Comparison of ENCODE assay signal across 16 cellular contexts in the genomic region with DNA sequence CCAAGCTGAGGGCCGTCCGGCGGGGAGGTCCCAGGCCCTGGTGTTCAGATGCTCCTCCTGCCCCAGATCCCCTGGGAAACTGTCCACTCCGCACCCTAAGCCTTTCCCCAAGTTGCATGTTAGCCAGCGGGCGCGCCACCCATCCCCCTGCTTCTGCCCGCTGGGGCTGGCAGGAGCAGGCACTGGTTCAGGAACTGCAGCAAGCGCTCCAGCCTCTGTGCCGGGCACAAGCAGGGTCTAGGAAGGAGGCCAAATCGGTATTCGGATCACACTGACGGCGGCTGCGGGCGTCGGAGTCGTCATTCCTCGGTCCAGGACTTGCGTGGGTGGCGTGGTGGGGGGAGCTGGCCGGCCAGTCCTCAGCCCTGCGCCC. TPM values are rescaled to one million over a fixed set of nuclear protein-coding genes. Genes with fewer than 3 reads are reported as not detected.
DNase-seq lines count a peak whose midpoint lies in the region; ATAC-seq and TF ChIP-seq lines count a peak whose summit lies in the region.
"Had no signal": no experiment of that assay in that cellular context is flagged by ENCODE, and none has a peak within 500 bp of the region (broad histone marks: within the 10 kb centered on the region; RNA-seq: fewer than 3 reads in every experiment).

No MANE protein-coding gene starts in this region.

- no peaks in the 10 kb centered on the region for H3K27me3 ChIP-seq in CD4-positive, alpha-beta memory T cell (ENCODE audit: insufficient read depth, low read length)
- H3K27me3 ChIP-seq in spleen (replicated peaks in 1 of 7) = peaks cover 0 to 70% (median 36%) of the 10 kb centered on the region in 7 donors
- H3K27me3 ChIP-seq in prostate gland (replicated peaks; ENCODE audit: insufficient read depth) = no peaks in the 10 kb centered on the region

- H3K4me3 ChIP-seq in CD4-positive, alpha-beta memory T cell (ENCODE audit: low read length in 2 of 2) = peak overlapping the region in 1 of 2 donors; percentile 45
- peak overlapping the region in 5 of 8 donors; percentile 3 to 47 (median 20) for H3K4me3 ChIP-seq in spleen
- H3K4me3 ChIP-seq in prostate gland = no peak overlapping the region
- H3K4me3 ChIP-seq: K562, right lobe of liver had no signal

- no peaks in the 10 kb centered on the region for H3K36me3 ChIP-seq in CD4-positive, alpha-beta memory T cell (ENCODE audit: insufficient read depth, low read length)
- H3K36me3 ChIP-seq in spleen (no peaks in the 10 kb centered on the region), prostate gland (no peaks in the 10 kb centered on the region)
- H3K36me3 ChIP-seq: BE2C, breast epithelium, right lobe of liver had no signal

- no peaks in the 10 kb centered on the region for H3K36me3 Mint-ChIP-seq in CD4-positive, alpha-beta memory T cell

- no peak for TF ChIP-seq POLR2A in spleen (IDR thresholded peaks at IDR 0.05)
- TF ChIP-seq POLR2A in prostate gland (IDR thresholded peaks at IDR 0.05) = no peak

- H3K4me1 ChIP-seq in CD4-positive, alpha-beta memory T cell (ENCODE audit: insufficient read depth, low read length) = peaks cover 43% of the 10 kb centered on the region
- H3K4me1 ChIP-seq in spleen = peaks cover 0 to 39% (median 21%) of the 10 kb centered on the region in 6 donors
- H3K4me1 ChIP-seq in prostate gland (replicated peaks) = no peaks in the 10 kb centered on the region
- H3K4me1 ChIP-seq: BE2C, breast epithelium, right lobe of liver had no signal

- peak overlapping the region in 6 of 8 donors; percentile 12 to 54 (median 33) for H3K4me3 Mint-ChIP-seq in CD4-positive, alpha-beta memory T cell

- H3K4me1 Mint-ChIP-seq in CD4-positive, alpha-beta memory T cell = peaks cover 16 to 49% (median 28%) of the 10 kb centered on the region in 4 donors

- no peaks in the 10 kb centered on the region for H3K9me3 Mint-ChIP-seq in CD4-positive, alpha-beta memory T cell
- H3K9me3 Mint-ChIP-seq: activated CD4-positive, alpha-beta memory T cell treated with anti-CD3 and anti-CD28 coated beads, Interleukin-2, amount 10 ng/mL, durations not matched to agents 7 days and 5 days had no signal

- TF ChIP-seq CTCF in spleen (IDR thresholded peaks at IDR 0.05 in 8 of 11, conservative IDR thresholded peaks at IDR 0.05 in 3 of 11) = no peak
- no peak for TF ChIP-seq CTCF in prostate gland (IDR thresholded peaks at IDR 0.05)

- ATAC-seq in GM21576 (IDR thresholded peaks at IDR 0.05; ENCODE audit: unreplicated experiment) = no peak
- ATAC-seq in GM21528 (IDR thresholded peaks at IDR 0.05; ENCODE audit: low FRiP score, unreplicated experiment) = no peak
- ATAC-seq in GM21423 (IDR thresholded peaks at IDR 0.05; ENCODE audit: unreplicated experiment) = no peak
- ATAC-seq: K562, right lobe of liver had no signal

- 47 to 100% (median 74%) methylated on average over 3 to 23 of the region's 23 CpGs for WGBS in spleen, 5 donors
- 58% methylated on average over 23 of the region's 23 CpGs for WGBS in prostate gland

- DNase-seq in CD4-positive, alpha-beta memory T cell = no peak
- DNase-seq in amygdala (lab: John Stamatoyannopoulos, UW) (peak in 38 of 56 donors; percentile 17 to 86 (median 60)), hippocampal formation (lab: John Stamatoyannopoulos, UW) (peak; percentile 49 to 55), spleen (no peak), prostate gland (ENCODE audit: low spot score) (no peak)
- DNase-seq: BE2C; HCEC 1CT; NCI-H446; right lobe of liver; stimulated activated naive CD4-positive, alpha-beta T cell treated with Interleukin-2 at 50 U/mL for 16 hours had no signal

- peak overlapping the region in 1 of 7 donors; percentile 22 for H3K27ac Mint-ChIP-seq in CD4-positive, alpha-beta memory T cell
- H3K27ac Mint-ChIP-seq: activated CD4-positive, alpha-beta memory T cell treated with anti-CD3 and anti-CD28 coated beads, Interleukin-2, amount 10 ng/mL, durations not matched to agents 7 days and 5 days had no signal

- H3K27me3 Mint-ChIP-seq in CD4-positive, alpha-beta memory T cell = peaks cover 4 to 5% of the 10 kb centered on the region in 2 donors

- intact Hi-C loops in CD4-positive, alpha-beta memory T cell (cut with micrococcal nuclease) = no loop called here
- intact Hi-C loops in spleen (cut with DNase I; ENCODE audit: low total_unique reads) = no loop called here
- intact Hi-C loops in prostate gland (cut with DNase I) = no loop called here

- no peaks in the 10 kb centered on the region for H3K9me3 ChIP-seq in CD4-positive, alpha-beta memory T cell (ENCODE audit: control insufficient read depth in 1 of 2, low read length in 2 of 2)
- H3K9me3 ChIP-seq in spleen (no peaks in the 10 kb centered on the region), prostate gland (no peaks in the 10 kb centered on the region)
- H3K9me3 ChIP-seq: BE2C, breast epithelium, right lobe of liver had no signal

- POLR2A ChIA-PET in CD4-positive, alpha-beta memory T cell (lab: Charles Lee; ENCODE audit: partially characterized antibody) = interaction anchor here (3.2 kb wide), 1 partner anchor 53 kb away, joined by 14 read pairs; the partner anchor contains the start of gene FAM168B

- no peak overlapping the region for H3K27ac ChIP-seq in CD4-positive, alpha-beta memory T cell (ENCODE audit: low read depth, low read length)
- H3K27ac ChIP-seq in spleen (no peak overlapping the region), prostate gland (no peak overlapping the region)
- H3K27ac ChIP-seq: breast epithelium, right lobe of liver had no signal

- CTCF ChIA-PET in CD4-positive, alpha-beta memory T cell (lab: Charles Lee; ENCODE audit: partially characterized antibody) = no interaction called here

RNA-seq across cellular contexts. Expression of gene FAM168B, which starts 53.7 kb away (rescaled TPM):
- total RNA-seq in CD4-positive, alpha-beta memory T cell = 10 to 100 TPM; 79.4 to 81.0 TPM
- polyA plus RNA-seq in CD4-positive, alpha-beta memory T cell = 10 to 100 TPM; 17.4 to 37.2 TPM
- total RNA-seq in spleen (100 to 1,000 TPM in 2 of 7 donors, 10 to 100 TPM in 5; 46.5 to 107 (median 67.0) TPM), prostate gland (100 to 1,000 TPM; 125 to 192 TPM)
- polyA plus RNA-seq in spleen = 10 to 100 TPM; 10.9 to 22.1 (median 13.3) TPM

Comparison
In these comparisons a context has a peak if more than half of its experiments do, and no peak if none do; other contexts are left out.
1. DNase-seq: peak in amygdala (38 of 56) and hippocampal formation (2 of 2); none in CD4-positive, alpha-beta memory T cell (0 of 5), spleen (single experiment) and prostate gland (single experiment).
2. H3K4me3 ChIP-seq: peak in spleen (5 of 8); none in prostate gland (0 of 2).